Comparison of ENCODE assay signal across 2 cellular contexts in the genomic region with DNA sequence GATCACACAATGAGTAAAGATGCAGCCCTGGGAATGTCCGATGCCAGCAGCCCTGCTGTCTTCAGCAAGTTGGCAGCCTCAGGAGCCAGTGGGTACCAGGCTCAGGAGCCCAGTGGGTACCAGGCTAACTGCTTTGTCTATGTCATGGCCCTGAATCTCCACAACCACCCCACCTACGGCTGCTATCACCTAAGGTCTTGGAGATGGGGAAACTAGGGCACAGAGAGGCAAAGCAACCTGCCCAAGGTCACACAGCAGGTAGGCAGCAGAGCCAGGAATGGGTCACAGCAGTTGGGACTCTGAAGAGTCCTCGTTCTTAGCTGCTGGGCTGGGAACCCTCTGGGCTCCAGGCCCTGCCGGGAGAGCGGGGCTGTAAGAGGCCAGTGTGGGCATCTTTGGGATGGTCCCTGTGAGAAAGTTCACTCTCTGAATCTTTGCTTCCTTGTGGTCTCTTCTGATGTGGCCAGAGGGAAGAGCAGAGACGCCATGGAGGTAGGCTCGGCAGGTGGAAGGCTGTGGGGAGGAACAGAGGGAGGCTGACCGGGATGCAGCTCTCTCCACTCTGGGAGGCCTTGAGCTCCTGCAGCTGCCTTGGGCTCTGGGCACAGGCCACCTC. TPM values are rescaled to one million over a fixed set of nuclear protein-coding genes. Genes with fewer than 3 reads are reported as not detected.
"Had no signal": no experiment of that assay in that cellular context is flagged by ENCODE, and none has a peak within 500 bp of the region (broad histone marks: within the 10 kb centered on the region; RNA-seq: fewer than 3 reads in every experiment).

No MANE protein-coding gene starts in this region.

RNA-seq across cellular contexts. Expression of a gene that starts 34.1 kb away (rescaled TPM):
- total RNA-seq: MCF 10A had no signal
- polyA plus RNA-seq: IgD-negative memory B cell had no signal
